In the genomic region with DNA sequence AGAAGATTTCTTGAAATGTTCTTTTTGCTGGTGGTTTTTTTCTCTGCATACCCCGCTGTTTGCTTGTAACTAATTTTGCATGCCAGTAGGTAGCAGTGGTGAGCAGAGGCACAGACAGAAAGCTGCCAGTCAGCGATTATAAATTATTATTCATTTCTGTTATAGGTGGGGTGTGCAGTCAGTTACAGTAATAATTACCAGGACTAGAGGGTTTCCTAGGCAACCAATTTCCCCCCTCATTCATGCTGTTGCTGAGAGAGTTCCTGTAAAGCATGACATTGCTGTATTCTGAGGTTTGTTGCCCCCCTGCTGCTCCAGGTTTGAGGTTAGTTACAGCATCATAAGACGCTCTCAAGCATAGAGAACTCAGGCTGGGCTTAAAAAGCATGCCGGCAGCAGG, we compare ENCODE assay signal across 8 cellular contexts.
DNase-seq lines count a peak whose midpoint lies in the region; ATAC-seq and TF ChIP-seq lines count a peak whose summit lies in the region.

No MANE protein-coding gene starts in this region.

- H3K9me3 Mint-ChIP-seq in glutamatergic neuron (ENCODE audit: unreplicated experiment): no peaks in the 10 kb centered on the region

- DNase-seq in ELF-1 (ENCODE audit: low read depth, low spot score) (peak; percentile 11), NCI-H526 treated with DMSO at 0.1 percent for 48 hours (lab: John Stamatoyannopoulos, UW) (peak; percentile 60), glutamatergic neuron (no peak), T-helper 9 cell (no peak), left ventricle myocardium superior (no peak), NCI-H1048 (lab: John Stamatoyannopoulos, UW) (no peak)
- no peak for DNase-seq in stimulated activated CD4-positive, alpha-beta T cell treated with anti-CD3 and anti-CD28 coated beads, Interleukin-12 subunit alpha, Interleukin-12 subunit beta, amount 100 ng/mL, for 4 hours

- H3K27me3 Mint-ChIP-seq in glutamatergic neuron (ENCODE audit: unreplicated experiment): no peaks in the 10 kb centered on the region

- ATAC-seq in GM21786 (IDR thresholded peaks at IDR 0.05; ENCODE audit: unreplicated experiment): peak; percentile 62
- ATAC-seq in left ventricle myocardium superior: no peak

- intact Hi-C loops in left ventricle myocardium superior (cut with micrococcal nuclease): no loop called here

- H3K36me3 Mint-ChIP-seq in glutamatergic neuron (ENCODE audit: unreplicated experiment): no peaks in the 10 kb centered on the region

- no peak overlapping the region for H3K4me3 Mint-ChIP-seq in glutamatergic neuron (ENCODE audit: unreplicated experiment)

- peak; percentile 40 for TF ChIP-seq CTCF in glutamatergic neuron (IDR thresholded peaks at IDR 0.05; ENCODE audit: partially characterized antibody, unreplicated experiment)

- H3K27ac Mint-ChIP-seq in glutamatergic neuron (ENCODE audit: unreplicated experiment): no peak overlapping the region

- no peaks in the 10 kb centered on the region for H3K4me1 Mint-ChIP-seq in glutamatergic neuron (ENCODE audit: low read depth, unreplicated experiment)

Comparison
In these comparisons a context has a peak if more than half of its experiments do, and no peak if none do; other contexts are left out.
1. DNase-seq: peak in ELF-1 (single experiment) and NCI-H526 treated with DMSO at 0.1 percent for 48 hours (single experiment); none in glutamatergic neuron (single experiment), T-helper 9 cell (single experiment), stimulated activated CD4-positive, alpha-beta T cell treated with anti-CD3 and anti-CD28 coated beads, Interleukin-12 subunit alpha, Interleukin-12 subunit beta, amount 100 ng/mL, for 4 hours (single experiment), left ventricle myocardium superior (single experiment) and NCI-H1048 (single experiment).